ENCODE assay signal across 14 cellular contexts in the genomic region with DNA sequence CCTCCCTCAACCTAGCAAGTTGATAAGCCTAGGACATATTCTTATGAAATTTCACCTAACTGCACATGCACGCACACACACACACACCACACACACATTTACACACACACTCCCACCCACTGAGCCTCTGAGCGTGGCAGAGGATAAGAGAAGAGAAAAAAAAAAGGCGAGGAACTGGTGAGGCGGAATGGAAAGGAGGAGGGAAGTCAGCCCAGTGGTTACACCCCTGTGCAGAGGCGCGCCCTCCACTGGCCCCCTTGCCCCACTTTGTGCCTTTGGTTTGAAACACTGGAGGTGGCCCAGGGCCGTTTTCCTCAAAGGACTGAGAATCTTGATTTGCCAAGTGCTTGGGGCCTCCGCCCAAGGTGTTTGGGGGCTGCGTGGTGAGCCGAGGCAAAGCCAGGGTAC. TPM values are rescaled to one million over a fixed set of nuclear protein-coding genes. Genes with fewer than 3 reads are reported as not detected.
DNase-seq lines count a peak whose midpoint lies in the region; ATAC-seq, FAIRE-seq and TF ChIP-seq lines count a peak whose summit lies in the region.
"Had no signal": no experiment of that assay in that cellular context is flagged by ENCODE, and none has a peak within 500 bp of the region (broad histone marks: within the 10 kb centered on the region; RNA-seq: fewer than 3 reads in every experiment).

No MANE protein-coding gene starts in this region.

- H3K4me1 Mint-ChIP-seq in neural crest cell = peaks cover 50% of the 10 kb centered on the region

- TF ChIP-seq RAD21 in A549 (conservative IDR thresholded peaks at IDR 0.05 in 1 of 2, IDR thresholded peaks at IDR 0.05 in 1 of 2) = no peak

- TF ChIP-seq CTCF in A549 (IDR thresholded peaks at IDR 0.05) (no peak), neural crest cell (conservative IDR thresholded peaks at IDR 0.05) (no peak)

- H3K36me3 Mint-ChIP-seq in neural crest cell (ENCODE audit: low read depth) = no peaks in the 10 kb centered on the region
- H3K36me3 Mint-ChIP-seq: brain; CD8-positive, alpha-beta memory T cell had no signal

- ATAC-seq in A549 (no peak), HG03095 (IDR thresholded peaks at IDR 0.05; ENCODE audit: unreplicated experiment) (no peak)
- ATAC-seq: activated CD8-positive, alpha-beta T cell treated with anti-CD3 and anti-CD28 coated beads, Interleukin-2, amount 10 ng/mL, durations not matched to agents 7 days and 5 days had no signal

- peaks cover 99% of the 10 kb centered on the region for H3K27me3 ChIP-seq in H7 (ENCODE audit: control insufficient read depth, insufficient read depth, low read length)

- CTCF ChIA-PET in A549 (lab: Yijun Ruan, JAX) = interaction anchor here (1.4 kb wide), 1 partner anchor 19 kb away, joined by 3 read pairs; no protein-coding TSS in a partner anchor

- peak overlapping the region; percentile 97 for H3K27ac Mint-ChIP-seq in neural crest cell (ENCODE audit: unreplicated experiment)
- H3K27ac Mint-ChIP-seq: activated CD8-positive, alpha-beta T cell treated with anti-CD3 and anti-CD28 coated beads, Interleukin-2, amount 10 ng/mL, durations not matched to agents 7 days and 5 days; stimulated activated naive CD8-positive, alpha-beta T cell treated with anti-CD3 and anti-CD28 coated beads, Interleukin-15, Interleukin-2, amounts not matched to agents 100 ng/mL and 50 ng/mL, for 24 hours had no signal

- WGBS in A549 (ENCODE audit: missing lambda C conversion rate) = 85% methylated on average over 10 of the region's 10 CpGs

- no peaks in the 10 kb centered on the region for H3K9me3 Mint-ChIP-seq in neural crest cell
- H3K9me3 Mint-ChIP-seq: brain; stimulated activated naive CD8-positive, alpha-beta T cell treated with anti-CD3 and anti-CD28 coated beads, Interleukin-15, Interleukin-2, amounts not matched to agents 100 ng/mL and 50 ng/mL, for 24 hours had no signal

- H3K4me3 Mint-ChIP-seq in neural crest cell = no peak overlapping the region
- H3K4me3 Mint-ChIP-seq: activated CD8-positive, alpha-beta T cell treated with anti-CD3 and anti-CD28 coated beads, Interleukin-2, amount 10 ng/mL, durations not matched to agents 7 days and 5 days; stimulated activated naive CD8-positive, alpha-beta T cell treated with anti-CD3 and anti-CD28 coated beads, Interleukin-15, Interleukin-2, amounts not matched to agents 100 ng/mL and 50 ng/mL, for 24 hours had no signal

- no peak for TF ChIP-seq EP300 in A549 (IDR thresholded peaks at IDR 0.05)

- no peaks in the 10 kb centered on the region for H3K9me3 ChIP-seq in A549

- H3K27me3 Mint-ChIP-seq in neural crest cell (ENCODE audit: low read depth) = peaks cover 57% of the 10 kb centered on the region

- peaks cover 8% of the 10 kb centered on the region; the same call in 2 of the 3 replicates for H3K4me1 ChIP-seq in A549

- DNase-seq in A549 (ENCODE audit: low read depth in 1 of 2, low spot score in 1 of 2) (no peak), H7 (peak; percentile 61), ecto neural progenitor cell (ENCODE audit: low spot score) (peak; percentile 65), neural crest cell (ENCODE audit: low read depth, low spot score) (no peak), GM03348 (ENCODE audit: low spot score) (no peak), nucleus accumbens (lab: John Stamatoyannopoulos, UW) (no peak), DMS79 treated with DMSO at 0.1 percent for 48 hours (lab: John Stamatoyannopoulos, UW) (no peak)
- DNase-seq: activated CD8-positive, alpha-beta T cell treated with anti-CD3 and anti-CD28 coated beads, Interleukin-2, amount 10 ng/mL, durations not matched to agents 7 days and 5 days; CD8-positive, alpha-beta memory T cell; foreskin melanocyte; SHP77 treated with DMSO at 0.1 percent for 48 hours had no signal

- FAIRE-seq in A549 (lab: Jason Lieb, UNC) = no peak

- TF ChIP-seq POLR2A in A549 (IDR thresholded peaks at IDR 0.05; ENCODE audit: low read length) = no peak

- H3K4me3 ChIP-seq in A549 = no peak overlapping the region
- no peak overlapping the region for H3K4me3 ChIP-seq in H7 (ENCODE audit: insufficient read depth, low read depth, low read length)

- peak overlapping the region; percentile 44; the same call in 2 of the 3 replicates for H3K4me2 ChIP-seq in A549

- POLR2A ChIA-PET in A549 (lab: Yijun Ruan, JAX) = no interaction called here

- no peaks in the 10 kb centered on the region for H3K36me3 ChIP-seq in H7 (replicated peaks; ENCODE audit: control insufficient read depth, insufficient read depth, low read length)

- no peak overlapping the region for H3K27ac ChIP-seq in A549

TF ChIP-seq in A549, 52 proteins besides CTCF, POLR2A, EP300 and RAD21:
- TF ChIP-seq, protein P1, sequence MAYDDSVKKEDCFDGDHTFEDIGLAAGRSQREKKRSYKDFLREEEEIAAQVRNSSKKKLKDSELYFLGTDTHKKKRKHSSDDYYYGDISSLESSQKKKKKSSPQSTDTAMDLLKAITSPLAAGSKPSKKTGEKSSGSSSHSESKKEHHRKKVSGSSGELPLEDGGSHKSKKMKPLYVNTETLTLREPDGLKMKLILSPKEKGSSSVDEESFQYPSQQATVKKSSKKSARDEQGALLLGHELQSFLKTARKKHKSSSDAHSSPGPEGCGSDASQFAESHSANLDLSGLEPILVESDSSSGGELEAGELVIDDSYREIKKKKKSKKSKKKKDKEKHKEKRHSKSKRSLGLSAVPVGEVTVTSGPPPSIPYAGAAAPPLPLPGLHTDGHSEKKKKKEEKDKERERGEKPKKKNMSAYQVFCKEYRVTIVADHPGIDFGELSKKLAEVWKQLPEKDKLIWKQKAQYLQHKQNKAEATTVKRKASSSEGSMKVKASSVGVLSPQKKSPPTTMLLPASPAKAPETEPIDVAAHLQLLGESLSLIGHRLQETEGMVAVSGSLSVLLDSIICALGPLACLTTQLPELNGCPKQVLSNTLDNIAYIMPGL (CRISPR knock-in tag; IDR thresholded peaks at IDR 0.05; ENCODE audit: borderline replicate concordance) = no peak
- no peak for TF ChIP-seq NFE2L2 (conservative IDR thresholded peaks at IDR 0.05; ENCODE audit: low read length)
- TF ChIP-seq, protein P2, sequence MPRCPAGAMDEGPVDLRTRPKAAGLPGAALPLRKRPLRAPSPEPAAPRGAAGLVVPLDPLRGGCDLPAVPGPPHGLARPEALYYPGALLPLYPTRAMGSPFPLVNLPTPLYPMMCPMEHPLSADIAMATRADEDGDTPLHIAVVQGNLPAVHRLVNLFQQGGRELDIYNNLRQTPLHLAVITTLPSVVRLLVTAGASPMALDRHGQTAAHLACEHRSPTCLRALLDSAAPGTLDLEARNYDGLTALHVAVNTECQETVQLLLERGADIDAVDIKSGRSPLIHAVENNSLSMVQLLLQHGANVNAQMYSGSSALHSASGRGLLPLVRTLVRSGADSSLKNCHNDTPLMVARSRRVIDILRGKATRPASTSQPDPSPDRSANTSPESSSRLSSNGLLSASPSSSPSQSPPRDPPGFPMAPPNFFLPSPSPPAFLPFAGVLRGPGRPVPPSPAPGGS (IDR thresholded peaks at IDR 0.05) = no peak
- TF ChIP-seq SMC3 (IDR thresholded peaks at IDR 0.05) = no peak
- no peak for TF ChIP-seq FOXS1 (CRISPR knock-in tag; IDR thresholded peaks at IDR 0.05)
- TF ChIP-seq TFCP2L1 (CRISPR knock-in tag; IDR thresholded peaks at IDR 0.05) = no peak
- TF ChIP-seq HOXB13 (CRISPR knock-in tag; IDR thresholded peaks at IDR 0.05; ENCODE audit: low read depth) = no peak
- TF ChIP-seq HOXA7 (CRISPR knock-in tag; IDR thresholded peaks at IDR 0.05) = no peak
- TF ChIP-seq, protein P3, sequence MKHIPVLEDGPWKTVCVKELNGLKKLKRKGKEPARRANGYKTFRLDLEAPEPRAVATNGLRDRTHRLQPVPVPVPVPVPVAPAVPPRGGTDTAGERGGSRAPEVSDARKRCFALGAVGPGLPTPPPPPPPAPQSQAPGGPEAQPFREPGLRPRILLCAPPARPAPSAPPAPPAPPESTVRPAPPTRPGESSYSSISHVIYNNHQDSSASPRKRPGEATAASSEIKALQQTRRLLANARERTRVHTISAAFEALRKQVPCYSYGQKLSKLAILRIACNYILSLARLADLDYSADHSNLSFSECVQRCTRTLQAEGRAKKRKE (CRISPR knock-in tag; IDR thresholded peaks at IDR 0.05; ENCODE audit: low read depth) = no peak
- no peak for TF ChIP-seq JUNB (IDR thresholded peaks at IDR 0.05)
- TF ChIP-seq ESRRA (IDR thresholded peaks at IDR 0.05; ENCODE audit: borderline replicate concordance, low read length) = no peak
- TF ChIP-seq SREBF2 (IDR thresholded peaks at IDR 0.05) = no peak
- TF ChIP-seq HEYL (CRISPR knock-in tag; IDR thresholded peaks at IDR 0.05) = no peak
- TF ChIP-seq CHD4 (IDR thresholded peaks at IDR 0.05; ENCODE audit: borderline replicate concordance) = no peak
- no peak for TF ChIP-seq MAZ (IDR thresholded peaks at IDR 0.05; ENCODE audit: borderline replicate concordance, low read depth, low read length)
- TF ChIP-seq CHD2 (IDR thresholded peaks at IDR 0.05; ENCODE audit: low read length, partially characterized antibody) = no peak

RNA-seq across cellular contexts. Expression of a gene that starts 20.7 kb away (rescaled TPM):
- 5.0 and 5.2 TPM in 2 replicates for polyA plus RNA-seq in A549 (2011; rRNA removed)
- 10.5 and 14.6 TPM in 2 replicates for polyA plus RNA-seq in A549 (2012; cell fraction: cytosol; rRNA removed)
- 16.2 and 24.0 TPM in 2 replicates for polyA plus RNA-seq in A549 (2012; cell fraction: nucleus; rRNA removed)
- 4.9 to 6.3 TPM (median 5.2 TPM) in 3 replicates for polyA plus RNA-seq in A549 (2017; fragmentation: RNase III; extraction: RNeasy Plus Mini Kit Qiagen cat#74134 plus additional on column Dnase treatment)
- 5.9 and 6.3 TPM in 2 replicates for polyA minus RNA-seq in A549 (2011; rRNA and poly(A)+ RNA removed)
- total RNA-seq in H7 (2014; rRNA removed; shearing (Covaris generic)) = not detected in 2 replicates
- 411 and 426 TPM in 2 replicates for total RNA-seq in neural crest cell
- total RNA-seq: activated CD8-positive, alpha-beta T cell treated with anti-CD3 and anti-CD28 coated beads, Interleukin-2, amount 10 ng/mL, durations not matched to agents 7 days and 5 days; CD8-positive, alpha-beta memory T cell had no signal
- polyA plus RNA-seq: CD8-positive, alpha-beta memory T cell had no signal

RNA-seq across cellular contexts. Expression of a gene that starts 22.7 kb away (rescaled TPM):
- polyA plus RNA-seq in A549 (2011; rRNA removed) (8.3 and 8.8 TPM in 2 replicates), A549 (2017; fragmentation: RNase III; extraction: RNeasy Plus Mini Kit Qiagen cat#74134 plus additional on column Dnase treatment) (3.5 to 5.5 TPM (median 5.4 TPM) in 3 replicates)
- 1.3 TPM in 2 replicates for polyA plus RNA-seq in A549 (2012; cell fraction: cytosol; rRNA removed)
- 0.37 and 0.39 TPM in 2 replicates for polyA plus RNA-seq in A549 (2012; cell fraction: nucleus; rRNA removed)
- polyA minus RNA-seq in A549 (2011; rRNA and poly(A)+ RNA removed) = 2.8 and 3.6 TPM in 2 replicates
- 1.1 and 1.8 TPM in 2 replicates for total RNA-seq in H7 (2014; rRNA removed; shearing (Covaris generic))
- 52.4 and 53.1 TPM in 2 replicates for total RNA-seq in neural crest cell
- total RNA-seq: activated CD8-positive, alpha-beta T cell treated with anti-CD3 and anti-CD28 coated beads, Interleukin-2, amount 10 ng/mL, durations not matched to agents 7 days and 5 days; CD8-positive, alpha-beta memory T cell had no signal
- polyA plus RNA-seq: CD8-positive, alpha-beta memory T cell had no signal

Comparison
In these comparisons a context has a peak if more than half of its experiments do, and no peak if none do; other contexts are left out.
1. DNase-seq: peak in H7 (single experiment) and ecto neural progenitor cell (single experiment); none in A549 (0 of 2), neural crest cell (single experiment), GM03348 (single experiment), nucleus accumbens (0 of 56) and DMS79 treated with DMSO at 0.1 percent for 48 hours (single experiment).
2. RNA of a gene that starts 20.7 kb away (total RNA-seq): 411 to 426 TPM in neural crest cell; not detected in H7; every median in the first group is over 100 times any median in the second.
3. RNA of a gene that starts 22.7 kb away (total RNA-seq): 52.4 to 53.1 TPM in neural crest cell; 1.1 to 1.8 TPM in H7; every median in the first group is over 10 times any median in the second.